7 cellular contexts compared by ENCODE assay signal in the genomic region with DNA sequence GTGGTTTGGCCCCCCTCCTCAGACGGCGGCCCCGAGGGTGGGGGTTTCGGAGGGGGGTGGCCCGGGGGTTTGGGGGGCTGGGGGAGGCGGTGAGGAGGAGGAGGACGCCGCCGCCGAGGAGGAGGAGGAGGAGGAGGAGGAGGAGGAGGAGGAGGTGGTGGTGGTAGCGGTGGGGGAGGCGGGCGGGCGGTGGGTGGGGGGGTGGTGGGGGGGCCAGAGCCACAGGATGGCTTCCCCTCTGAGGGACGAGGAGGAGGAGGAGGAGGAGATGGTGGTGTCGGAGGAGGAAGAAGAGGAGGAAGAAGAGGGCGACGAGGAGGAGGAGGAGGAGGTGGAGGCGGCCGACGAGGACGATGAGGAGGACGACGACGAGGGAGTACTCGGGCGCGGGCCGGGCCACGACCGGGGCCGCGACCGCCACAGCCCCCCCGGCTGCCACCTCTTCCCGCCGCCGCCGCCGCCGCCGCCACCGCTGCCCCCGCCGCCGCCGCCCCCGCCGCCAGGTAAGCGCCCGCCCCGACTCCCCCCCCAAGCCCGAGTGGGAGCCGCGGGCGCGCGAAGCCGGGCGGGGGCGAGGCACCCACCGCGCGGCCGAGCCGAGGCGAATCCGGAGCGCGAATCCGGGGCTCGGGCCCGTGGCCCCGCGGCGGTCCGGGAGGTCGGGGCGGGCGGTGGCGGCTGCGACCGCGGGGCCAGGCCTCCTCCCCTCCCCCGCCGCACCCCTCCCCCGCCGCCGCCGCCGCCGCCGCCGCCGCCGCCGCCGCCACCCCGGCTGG. TPM values are rescaled to one million over a fixed set of nuclear protein-coding genes. Genes with fewer than 3 reads are reported as not detected.
DNase-seq lines count a peak whose midpoint lies in the region; ATAC-seq, FAIRE-seq and TF ChIP-seq lines count a peak whose summit lies in the region.

No MANE protein-coding gene starts in this region.

- H3K4me3 ChIP-seq in SK-N-MC = peak overlapping the region; percentile 90
- H3K4me3 ChIP-seq in K562 = peak overlapping the region; percentile 66
- H3K4me3 ChIP-seq in lower lobe of right lung = peak overlapping the region; percentile 93

- peak overlapping the region; percentile 91 for H3K9ac ChIP-seq in SK-N-MC (ENCODE audit: insufficient read length)
- peak overlapping the region in 1 of 2 experiments; percentile 97; a peak in 2 of 4 replicates for H3K9ac ChIP-seq in K562 (ENCODE audit: insufficient read depth in 1 of 2, low read depth in 2 of 2, low read length in 2 of 2)

- H3K9me1 ChIP-seq in K562 (ENCODE audit: control insufficient read depth, insufficient read depth, low read length) = peaks cover 3% of the 10 kb centered on the region

- no peaks in the 10 kb centered on the region for H3K9me3 ChIP-seq in SK-N-MC (ENCODE audit: low read depth, low read length)
- no peaks in the 10 kb centered on the region for H3K9me3 ChIP-seq in K562 (replicated peaks; ENCODE audit: control insufficient read depth, insufficient read depth, low read depth, low read length)
- no peaks in the 10 kb centered on the region for H3K9me3 ChIP-seq in lower lobe of right lung

- no peak for TF ChIP-seq EP300 in K562 (IDR thresholded peaks at IDR 0.05; ENCODE audit: low read length)

- no TSS peak for BruUV-seq in K562 (replicated peaks; lab: Mats Ljungman, UMichigan)

- no peak overlapping the region for H2AFZ ChIP-seq in K562 (ENCODE audit: low read depth, low read length)

- no peak for TF ChIP-seq RAD21 in K562 (CRISPR knock-in tag; conservative IDR thresholded peaks at IDR 0.05 in 1 of 2, IDR thresholded peaks at IDR 0.05 in 1 of 2)

- intact Hi-C loops in K562 (cut with micrococcal nuclease) = no loop called here
- intact Hi-C loops in lower lobe of right lung (cut with DNase I) = no loop called here

- ATAC-seq in K562 (no peak), lower lobe of right lung (no peak), GM21576 (IDR thresholded peaks at IDR 0.05; ENCODE audit: unreplicated experiment) (no peak)
- ATAC-seq in stimulated activated naive CD8-positive, alpha-beta T cell treated with anti-CD3 and anti-CD28 coated beads, Interleukin-15, Interleukin-2, amounts not matched to agents 100 U/mL and 50 U/mL, for 24 hours = no peak

- H3K27me3 ChIP-seq in K562 (ENCODE audit: control insufficient read depth in 2 of 2, insufficient read depth in 2 of 2, low read length in 2 of 2) (no peaks in the 10 kb centered on the region), lower lobe of right lung (ENCODE audit: low read depth) (no peaks in the 10 kb centered on the region)

- TF ChIP-seq POLR2A in H54 (IDR thresholded peaks at IDR 0.05; ENCODE audit: low read depth, low read length) (peak; percentile 55; the same call in 1 of the 2 replicates), K562 (conservative IDR thresholded peaks at IDR 0.05) (no peak)

- in situ Hi-C loops in K562 (cut with MboI) = no loop called here

- H3K4me2 ChIP-seq in K562 (ENCODE audit: insufficient read depth, low read length) = peak overlapping the region; percentile 65; the same call in 1 of the 2 replicates

- CTCF ChIA-PET in K562 (lab: Yijun Ruan, JAX; ENCODE audit: low intra/inter-chr PET ratio) = no interaction called here

- H3K27ac ChIP-seq in SK-N-MC (peak overlapping the region; percentile 100; the same call in 1 of the 2 replicates), K562 (ENCODE audit: extremely low read depth, low read depth, low read length) (peak overlapping the region; percentile 97), lower lobe of right lung (peak overlapping the region; percentile 24)

- WGBS in K562 (ENCODE audit: insufficient coverage, low coverage, missing lambda C conversion rate) = no CpG with 5 or more reads among the region's 99 CpGs

- no peak for TF ChIP-seq CTCF in K562 (IDR thresholded peaks at IDR 0.05 in 2 of 3, conservative IDR thresholded peaks at IDR 0.05 in 1 of 3; ENCODE audit: insufficient read depth in 2 of 3, low read depth in 1 of 3, low read length in 3 of 3)
- no peak for TF ChIP-seq CTCF in lower lobe of right lung (IDR thresholded peaks at IDR 0.05)

- no peak for DNase-seq in H54 (ENCODE audit: insufficient read length, low spot score)
- DNase-seq in SK-N-MC (ENCODE audit: low read depth, low spot score) = no peak
- DNase-seq in K562 (ENCODE audit: extremely low read depth in 1 of 4, low spot score in 3 of 4) = peak; percentile 25 to 64 (median 50)
- no peak for DNase-seq in lower lobe of right lung
- peak; percentile 44 for DNase-seq in stimulated activated naive CD8-positive, alpha-beta T cell treated with anti-CD3 and anti-CD28 coated beads, Interleukin-15, Interleukin-2, amounts not matched to agents 100 U/mL and 50 U/mL, for 24 hours
- no peak for DNase-seq in COR-L47 (lab: John Stamatoyannopoulos, UW)

- POLR2A ChIA-PET in K562 (lab: Yijun Ruan, JAX) = no interaction called here

- no peaks in the 10 kb centered on the region; the same call in 1 of the 2 replicates for H4K20me1 ChIP-seq in K562 (replicated peaks; ENCODE audit: control insufficient read depth, insufficient read depth, low read length)

- H3K4me1 ChIP-seq in K562 (replicated peaks in 1 of 2; ENCODE audit: control insufficient read depth in 2 of 2, insufficient read depth in 2 of 2, low read length in 2 of 2) (peaks cover 38 to 46% of the 10 kb centered on the region in 2 experiments), lower lobe of right lung (peaks cover 71% of the 10 kb centered on the region)

- FAIRE-seq in H54 (lab: Jason Lieb, UNC) (no peak), K562 (lab: Jason Lieb, UNC) (no peak)

- peaks cover 59% of the 10 kb centered on the region for H3K79me2 ChIP-seq in K562 (ENCODE audit: control insufficient read depth, insufficient read depth, low read length)

- H3K36me3 ChIP-seq in SK-N-MC (ENCODE audit: insufficient read depth, low read length) = peaks cover 12% of the 10 kb centered on the region
- H3K36me3 ChIP-seq in K562 (ENCODE audit: control insufficient read depth, insufficient read depth, low read length) = peaks cover 25% of the 10 kb centered on the region; the same call in 1 of the 3 replicates
- H3K36me3 ChIP-seq in lower lobe of right lung = peaks cover 14% of the 10 kb centered on the region

RNA-seq across cellular contexts. Expression of gene CHD3, which starts 3.8 kb away (rescaled TPM):
- 101 and 117 TPM in 2 replicates for total RNA-seq in K562 (2011; cell fraction: chromatin; rRNA removed; ENCODE audit: low replicate concordance)
- 47.2 and 48.0 TPM in 2 replicates for total RNA-seq in K562 (2011; cell fraction: nucleolus; rRNA removed)
- 69.7 and 83.1 TPM in 2 replicates for total RNA-seq in K562 (2011; cell fraction: nucleoplasm; rRNA removed)
- total RNA-seq in K562 (2014; rRNA removed) (34.8 and 36.7 TPM in 2 replicates), K562 (2014; rRNA removed; fragmentation: Illumina TruSeq; extraction: Trizol) (14.6 and 15.2 TPM in 2 replicates), K562 (2015; rRNA removed; fragmentation: Illumina TruSeq; extraction: Trizol) (19.8 and 21.2 TPM in 2 replicates), K562 (2021) (30.6 and 38.2 TPM in 2 replicates), lower lobe of right lung (77.9 TPM)
- polyA plus RNA-seq in K562 (2011; rRNA removed) (12.2 and 15.7 TPM in 2 replicates), K562 (2014; fragmentation: Illumina TruSeq; extraction: Trizol) (24.7 and 24.8 TPM in 2 replicates), K562 (2014; fragmentation: Nextera tagmentation; extraction: Ambion mirVana) (under 1 TPM; 0.39 to 0.63 TPM), K562 (2014; rRNA removed) (27.8 and 33.9 TPM in 2 replicates)
- 16.1 and 25.2 TPM in 2 replicates for polyA plus RNA-seq in K562 (2011; cell fraction: cytosol; rRNA removed)
- 70.0 and 86.2 TPM in 2 replicates for polyA plus RNA-seq in K562 (2011; cell fraction: nucleus; rRNA removed)
- 29.2 and 37.9 TPM in 2 replicates for polyA plus RNA-seq in K562 (2012)
- polyA minus RNA-seq in K562 (2011; rRNA and poly(A)+ RNA removed) = 23.8 TPM in 2 replicates
- polyA minus RNA-seq in K562 (2011; cell fraction: cytosol; rRNA and poly(A)+ RNA removed) = 17.8 and 29.3 TPM in 2 replicates
- polyA minus RNA-seq in K562 (2011; cell fraction: nucleus; rRNA and poly(A)+ RNA removed) = 24.1 and 28.0 TPM in 2 replicates

RNA-seq across cellular contexts. Expression of gene CYB5D1, which starts 27.0 kb away (rescaled TPM):
- 5.6 and 9.9 TPM in 2 replicates for total RNA-seq in K562 (2011; cell fraction: chromatin; rRNA removed; ENCODE audit: low replicate concordance)
- total RNA-seq in K562 (2011; cell fraction: nucleolus; rRNA removed) = 6.5 and 8.8 TPM in 2 replicates
- 5.0 and 6.4 TPM in 2 replicates for total RNA-seq in K562 (2011; cell fraction: nucleoplasm; rRNA removed)
- total RNA-seq in K562 (2014; rRNA removed) (4.7 and 6.0 TPM in 2 replicates), K562 (2014; rRNA removed; fragmentation: Illumina TruSeq; extraction: Trizol) (5.7 and 5.8 TPM in 2 replicates), K562 (2015; rRNA removed; fragmentation: Illumina TruSeq; extraction: Trizol) (6.4 and 7.6 TPM in 2 replicates), K562 (2021) (6.9 and 7.8 TPM in 2 replicates), lower lobe of right lung (12.6 TPM)
- polyA plus RNA-seq in K562 (2011; rRNA removed) (4.2 and 7.2 TPM in 2 replicates), K562 (2014; fragmentation: Illumina TruSeq; extraction: Trizol) (7.3 and 7.9 TPM in 2 replicates), K562 (2014; fragmentation: Nextera tagmentation; extraction: Ambion mirVana) (1 to 10 TPM; 2.4 to 5.7 TPM), K562 (2014; rRNA removed) (4.8 and 7.5 TPM in 2 replicates)
- polyA plus RNA-seq in K562 (2011; cell fraction: cytosol; rRNA removed) = 4.6 and 5.4 TPM in 2 replicates
- polyA plus RNA-seq in K562 (2011; cell fraction: nucleus; rRNA removed) = 7.7 and 13.1 TPM in 2 replicates
- polyA plus RNA-seq in K562 (2012) = 2.8 and 5.2 TPM in 2 replicates
- 2.1 and 5.2 TPM in 2 replicates for polyA minus RNA-seq in K562 (2011; rRNA and poly(A)+ RNA removed)
- 1.9 and 2.5 TPM in 2 replicates for polyA minus RNA-seq in K562 (2011; cell fraction: cytosol; rRNA and poly(A)+ RNA removed)
- 5.5 and 8.3 TPM in 2 replicates for polyA minus RNA-seq in K562 (2011; cell fraction: nucleus; rRNA and poly(A)+ RNA removed)

RNA-seq across cellular contexts. Expression of gene NAA38, which starts 27.4 kb away (rescaled TPM):
- total RNA-seq in K562 (2011; cell fraction: chromatin; rRNA removed; ENCODE audit: low replicate concordance) = 6.8 and 9.8 TPM in 2 replicates
- total RNA-seq in K562 (2011; cell fraction: nucleolus; rRNA removed) = 15.5 and 19.7 TPM in 2 replicates
- 10.8 and 15.5 TPM in 2 replicates for total RNA-seq in K562 (2011; cell fraction: nucleoplasm; rRNA removed)
- total RNA-seq in K562 (2014; rRNA removed) (99.8 TPM in 2 replicates), K562 (2014; rRNA removed; fragmentation: Illumina TruSeq; extraction: Trizol) (13.3 and 16.4 TPM in 2 replicates), K562 (2015; rRNA removed; fragmentation: Illumina TruSeq; extraction: Trizol) (52.6 and 57.3 TPM in 2 replicates), K562 (2021) (54.7 and 61.2 TPM in 2 replicates), lower lobe of right lung (61.5 TPM)
- polyA plus RNA-seq in K562 (2011; rRNA removed) (34.5 and 39.9 TPM in 2 replicates), K562 (2014; fragmentation: Illumina TruSeq; extraction: Trizol) (19.1 and 32.8 TPM in 2 replicates), K562 (2014; fragmentation: Nextera tagmentation; extraction: Ambion mirVana) (10 to 100 TPM; 70.4 to 90.4 TPM), K562 (2014; rRNA removed) (87.3 and 104 TPM in 2 replicates)
- 53.5 and 108 TPM in 2 replicates for polyA plus RNA-seq in K562 (2011; cell fraction: cytosol; rRNA removed)
- 33.4 and 45.6 TPM in 2 replicates for polyA plus RNA-seq in K562 (2011; cell fraction: nucleus; rRNA removed)
- polyA plus RNA-seq in K562 (2012) = 56.0 and 83.5 TPM in 2 replicates
- polyA minus RNA-seq in K562 (2011; rRNA and poly(A)+ RNA removed) = 4.0 and 5.2 TPM in 2 replicates
- polyA minus RNA-seq in K562 (2011; cell fraction: cytosol; rRNA and poly(A)+ RNA removed) = 26.4 and 63.1 TPM in 2 replicates
- 11.7 and 17.4 TPM in 2 replicates for polyA minus RNA-seq in K562 (2011; cell fraction: nucleus; rRNA and poly(A)+ RNA removed)

RNA-seq across cellular contexts. Expression of gene TMEM88, which starts 29.9 kb away (rescaled TPM):
- 4.3 and 8.8 TPM in 2 replicates for total RNA-seq in K562 (2011; cell fraction: chromatin; rRNA removed; ENCODE audit: low replicate concordance)
- total RNA-seq in K562 (2011; cell fraction: nucleolus; rRNA removed) = 3.3 and 4.3 TPM in 2 replicates
- 2.1 and 4.4 TPM in 2 replicates for total RNA-seq in K562 (2011; cell fraction: nucleoplasm; rRNA removed)
- 0.32 TPM in 1 of 2 replicates, not detected in the other for total RNA-seq in K562 (2014; rRNA removed)
- not detected in 2 replicates for total RNA-seq in K562 (2014; rRNA removed; fragmentation: Illumina TruSeq; extraction: Trizol)
- not detected in 2 replicates for total RNA-seq in K562 (2015; rRNA removed; fragmentation: Illumina TruSeq; extraction: Trizol)
- 1.0 and 1.4 TPM in 2 replicates for total RNA-seq in K562 (2021)
- polyA plus RNA-seq in K562 (2011; rRNA removed) = 0.12 and 0.13 TPM in 2 replicates
- polyA plus RNA-seq in K562 (2011; cell fraction: cytosol; rRNA removed) = 0.16 and 0.18 TPM in 2 replicates
- 1.1 and 2.4 TPM in 2 replicates for polyA plus RNA-seq in K562 (2011; cell fraction: nucleus; rRNA removed)
- polyA plus RNA-seq in K562 (2012) = 0.33 and 1.8 TPM in 2 replicates
- polyA plus RNA-seq in K562 (2014; fragmentation: Illumina TruSeq; extraction: Trizol) = 0.42 TPM in 2 replicates
- polyA plus RNA-seq in K562 (2014; fragmentation: Nextera tagmentation; extraction: Ambion mirVana) = under 1 TPM in 1 of 2 experiments, not detected in 1; 0.10 TPM
- 0.40 TPM in 1 of 2 replicates, not detected in the other for polyA plus RNA-seq in K562 (2014; rRNA removed)
- not detected in 2 replicates for polyA minus RNA-seq in K562 (2011; rRNA and poly(A)+ RNA removed)
- not detected in 2 replicates for polyA minus RNA-seq in K562 (2011; cell fraction: cytosol; rRNA and poly(A)+ RNA removed)
- polyA minus RNA-seq in K562 (2011; cell fraction: nucleus; rRNA and poly(A)+ RNA removed) = 0.27 and 0.78 TPM in 2 replicates
- 12.0 TPM for total RNA-seq in lower lobe of right lung

RNA-seq across cellular contexts. Expression of gene RNF227, which starts 31.3 kb away (rescaled TPM):
- total RNA-seq in K562 (2011; cell fraction: chromatin; rRNA removed; ENCODE audit: low replicate concordance) = 2.7 and 3.7 TPM in 2 replicates
- total RNA-seq in K562 (2011; cell fraction: nucleolus; rRNA removed) = 4.3 and 5.0 TPM in 2 replicates
- total RNA-seq in K562 (2011; cell fraction: nucleoplasm; rRNA removed) = 3.4 and 7.3 TPM in 2 replicates
- 1.9 and 4.1 TPM in 2 replicates for total RNA-seq in K562 (2014; rRNA removed)
- 2.2 and 2.3 TPM in 2 replicates for total RNA-seq in K562 (2014; rRNA removed; fragmentation: Illumina TruSeq; extraction: Trizol)
- total RNA-seq in K562 (2015; rRNA removed; fragmentation: Illumina TruSeq; extraction: Trizol) = 2.1 and 2.2 TPM in 2 replicates
- total RNA-seq in K562 (2021) = 2.1 and 2.3 TPM in 2 replicates
- 3.0 and 3.3 TPM in 2 replicates for polyA plus RNA-seq in K562 (2011; rRNA removed)
- polyA plus RNA-seq in K562 (2011; cell fraction: cytosol; rRNA removed) = 3.0 and 4.2 TPM in 2 replicates
- polyA plus RNA-seq in K562 (2011; cell fraction: nucleus; rRNA removed) = 1.7 and 1.9 TPM in 2 replicates
- polyA plus RNA-seq in K562 (2012) = 1.2 and 1.4 TPM in 2 replicates
- polyA plus RNA-seq in K562 (2014; fragmentation: Illumina TruSeq; extraction: Trizol) = 2.8 and 3.0 TPM in 2 replicates
- 1 to 10 TPM; 1.1 to 1.5 TPM for polyA plus RNA-seq in K562 (2014; fragmentation: Nextera tagmentation; extraction: Ambion mirVana)
- polyA plus RNA-seq in K562 (2014; rRNA removed) = 4.7 and 6.7 TPM in 2 replicates
- 0.75 and 1.2 TPM in 2 replicates for polyA minus RNA-seq in K562 (2011; rRNA and poly(A)+ RNA removed)
- 0.86 and 2.0 TPM in 2 replicates for polyA minus RNA-seq in K562 (2011; cell fraction: cytosol; rRNA and poly(A)+ RNA removed)
- 0.81 and 1.4 TPM in 2 replicates for polyA minus RNA-seq in K562 (2011; cell fraction: nucleus; rRNA and poly(A)+ RNA removed)
- 7.5 TPM for total RNA-seq in lower lobe of right lung

Comparison
In these comparisons a context has a peak if more than half of its experiments do, and no peak if none do; other contexts are left out.
1. DNase-seq: peak in K562 (4 of 4) and stimulated activated naive CD8-positive, alpha-beta T cell treated with anti-CD3 and anti-CD28 coated beads, Interleukin-15, Interleukin-2, amounts not matched to agents 100 U/mL and 50 U/mL, for 24 hours (single experiment); none in H54 (single experiment), SK-N-MC (single experiment), lower lobe of right lung (single experiment) and COR-L47 (single experiment).
2. H3K27ac ChIP-seq: peak in every context shown above with its lines; median percentile 100 in SK-N-MC; 97 in K562; 24 in lower lobe of right lung.
3. Peak in every context shown above with its lines, with median percentiles within 50 percentile points of each other: H3K4me3 ChIP-seq.